10 cellular contexts compared by ENCODE assay signal in the genomic region with DNA sequence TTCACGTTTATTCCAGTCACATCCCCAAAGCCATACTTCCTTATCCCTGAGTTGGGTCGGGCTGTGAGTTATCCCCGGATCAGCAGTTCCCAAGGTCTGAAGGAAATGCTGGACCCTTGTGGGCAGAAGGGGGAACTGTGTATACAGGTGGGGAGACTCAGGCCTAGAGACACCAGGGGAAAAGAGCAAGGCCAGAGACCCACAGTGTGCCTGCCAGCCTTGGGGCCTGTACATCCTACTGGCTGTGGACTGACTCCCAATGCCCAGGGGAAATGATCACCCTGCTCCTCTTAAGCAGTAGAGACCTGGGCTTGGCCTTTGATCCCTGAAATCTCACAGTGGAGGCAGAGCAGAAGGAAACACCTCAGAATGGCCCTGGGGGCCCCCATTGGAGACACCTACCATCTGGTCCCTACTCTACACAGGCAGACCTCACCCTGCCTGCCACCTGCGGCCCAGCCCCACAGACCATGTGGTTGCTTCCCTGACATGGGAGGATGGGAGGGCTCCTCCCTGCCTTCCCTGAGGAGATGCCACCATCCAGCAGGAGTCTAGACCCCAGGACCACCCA. TPM values are rescaled to one million over a fixed set of nuclear protein-coding genes. Genes with fewer than 3 reads are reported as not detected.
DNase-seq lines count a peak whose midpoint lies in the region; ATAC-seq and TF ChIP-seq lines count a peak whose summit lies in the region.
"Had no signal": no experiment of that assay in that cellular context is flagged by ENCODE, and none has a peak within 500 bp of the region (broad histone marks: within the 10 kb centered on the region; RNA-seq: fewer than 3 reads in every experiment).

No MANE protein-coding gene starts in this region.

- H3K36me3 ChIP-seq in CD4-positive, CD25-positive, alpha-beta regulatory T cell (ENCODE audit: control insufficient read depth, insufficient read depth, low read length) = no peaks in the 10 kb centered on the region
- H3K36me3 ChIP-seq in Panc1 (ENCODE audit: control insufficient read depth, insufficient read depth, low read length) = peaks cover 2% of the 10 kb centered on the region; the same call in 1 of the 2 replicates
- peaks cover 0 to 6% of the 10 kb centered on the region in 2 donors for H3K36me3 ChIP-seq in esophagus (ENCODE audit: control insufficient read depth in 2 of 2, insufficient read depth in 2 of 2, low read length in 1 of 2)
- no peaks in the 10 kb centered on the region for H3K36me3 ChIP-seq in parathyroid adenoma (ENCODE audit: control insufficient read depth, insufficient read depth, low read length)
- no peaks in the 10 kb centered on the region for H3K36me3 ChIP-seq in A673 (ENCODE audit: insufficient read depth, low read length, poor library complexity, severe bottlenecking)

- ATAC-seq in CD4-positive, CD25-positive, alpha-beta regulatory T cell (ENCODE audit: low read depth in 2 of 2) = no peak
- peak; percentile 7; the same call in 1 of the 2 replicates for ATAC-seq in Panc1

- 47 to 55% methylated on average over 4 of the region's 4 CpGs for WGBS in esophagus, 2 donors

- H3K27me3 Mint-ChIP-seq in CD4-positive, CD25-positive, alpha-beta regulatory T cell = peaks cover 4% of the 10 kb centered on the region

- intact Hi-C loops in Panc1 (cut with micrococcal nuclease; ENCODE audit: unreplicated experiment) (no loop called here), A673 (cut with micrococcal nuclease; ENCODE audit: unreplicated experiment) (loop anchor here (5.0 kb wide), 2 partner anchors 166 to 186 kb away; partner anchors contain the start of gene PIK3IP1)

- H3K27ac Mint-ChIP-seq in CD4-positive, CD25-positive, alpha-beta regulatory T cell = peak overlapping the region; percentile 1 to 96 (median 96)

- BruUV-seq in Panc1 (replicated peaks; lab: Mats Ljungman, UMichigan) (no TSS peak), A673 (replicated peaks; lab: Mats Ljungman, UMichigan) (no TSS peak)

- peak overlapping the region; percentile 90 for H3K4me2 ChIP-seq in parathyroid adenoma (ENCODE audit: low read length)

- in situ Hi-C loops in Panc1 (cut with HindIII; ENCODE audit: low pct_unique_long_range_greater_than_20kb, low sequenced_read_pairs) = no loop called here

- no peak overlapping the region for H2AFZ ChIP-seq in parathyroid adenoma

- TF ChIP-seq CTCF in Panc1 (IDR thresholded peaks at IDR 0.05) = no peak
- no peak for TF ChIP-seq CTCF in parathyroid adenoma (IDR thresholded peaks at IDR 0.05)
- TF ChIP-seq CTCF in A673 (conservative IDR thresholded peaks at IDR 0.05; ENCODE audit: low read depth, low read length) = no peak

- no peak for DNase-seq in CD4-positive, CD25-positive, alpha-beta regulatory T cell
- DNase-seq in Panc1 (ENCODE audit: low read depth, low spot score) = no peak
- no peak for DNase-seq in GF-D8 (lab: John Stamatoyannopoulos, UW)
- no peak for DNase-seq in A673 (ENCODE audit: low spot score)
- DNase-seq in KG1 (lab: John Stamatoyannopoulos, UW) = no peak
- DNase-seq in NCI-H2107 (lab: John Stamatoyannopoulos, UW) = no peak
- DNase-seq: RPMI8226 had no signal

- no peaks in the 10 kb centered on the region for H3K9me3 ChIP-seq in CD4-positive, CD25-positive, alpha-beta regulatory T cell (ENCODE audit: control insufficient read depth in 2 of 2, low read length in 2 of 2)
- H3K9me3 ChIP-seq in Panc1 (ENCODE audit: control insufficient read depth, insufficient read depth, low read depth, low read length) (no peaks in the 10 kb centered on the region), esophagus (ENCODE audit: control insufficient read depth in 2 of 2, insufficient read depth in 1 of 2, low read depth in 1 of 2, low read length in 1 of 2) (no peaks in the 10 kb centered on the region), parathyroid adenoma (ENCODE audit: control insufficient read depth, low read length) (no peaks in the 10 kb centered on the region), A673 (ENCODE audit: low read depth, low read length, poor library complexity, severe bottlenecking) (no peaks in the 10 kb centered on the region)

- peaks cover 0 to 34% (median 16%) of the 10 kb centered on the region in 4 donors for H3K4me1 Mint-ChIP-seq in CD4-positive, CD25-positive, alpha-beta regulatory T cell

- CTCF ChIA-PET in Panc1 (lab: Charles Lee) = no interaction called here
- CTCF ChIA-PET in A673 (lab: Charles Lee) = no interaction called here

- H3K4me1 ChIP-seq in CD4-positive, CD25-positive, alpha-beta regulatory T cell (ENCODE audit: control insufficient read depth, insufficient read depth, low read length, poor library complexity, severe bottlenecking) = peaks cover 18% of the 10 kb centered on the region
- H3K4me1 ChIP-seq in Panc1 (ENCODE audit: control insufficient read depth, insufficient read depth, low read length) = no peaks in the 10 kb centered on the region; the same call in 1 of the 2 replicates
- H3K4me1 ChIP-seq in esophagus (ENCODE audit: control insufficient read depth in 2 of 2, insufficient read depth in 2 of 2, low read length in 1 of 2) = peaks cover 0 to 8% of the 10 kb centered on the region in 2 donors
- peaks cover 6% of the 10 kb centered on the region for H3K4me1 ChIP-seq in parathyroid adenoma
- peaks cover 4% of the 10 kb centered on the region for H3K4me1 ChIP-seq in A673 (ENCODE audit: insufficient read depth, low read length, poor library complexity, severe bottlenecking)

- POLR2A ChIA-PET in Panc1 (lab: Charles Lee) (no interaction called here), A673 (lab: Charles Lee; ENCODE audit: low non-redundant PET) (no interaction called here)

- H3K4me3 ChIP-seq in CD4-positive, CD25-positive, alpha-beta regulatory T cell (ENCODE audit: low read depth, low read length) = no peak overlapping the region
- H3K4me3 ChIP-seq in Panc1 (ENCODE audit: low read depth in 2 of 2, low read length in 2 of 2) = peak overlapping the region; percentile 70 to 81
- H3K4me3 ChIP-seq in esophagus (ENCODE audit: low read depth in 1 of 2, low read length in 2 of 2) = peak overlapping the region; percentile 28 to 61
- peak overlapping the region; percentile 99 for H3K4me3 ChIP-seq in parathyroid adenoma (ENCODE audit: low read depth, low read length)
- no peak overlapping the region for H3K4me3 ChIP-seq in A673 (ENCODE audit: low read depth, low read length, poor library complexity, severe bottlenecking)

- H3K36me3 Mint-ChIP-seq in CD4-positive, CD25-positive, alpha-beta regulatory T cell = no peaks in the 10 kb centered on the region

- H3K27ac ChIP-seq in CD4-positive, CD25-positive, alpha-beta regulatory T cell (ENCODE audit: insufficient read depth, low read length, poor library complexity, severe bottlenecking) = no peak overlapping the region
- H3K27ac ChIP-seq in Panc1 (ENCODE audit: low read length) (no peak overlapping the region), esophagus (ENCODE audit: low read depth in 2 of 2, low read length in 1 of 2) (peak overlapping the region; percentile 84 to 87), parathyroid adenoma (peak overlapping the region; percentile 95), A673 (ENCODE audit: low read depth, low read length, poor library complexity, severe bottlenecking) (no peak overlapping the region)

- no peaks in the 10 kb centered on the region for H3K27me3 ChIP-seq in CD4-positive, CD25-positive, alpha-beta regulatory T cell (ENCODE audit: control insufficient read depth, insufficient read depth, low read length)
- H3K27me3 ChIP-seq in Panc1 (ENCODE audit: control insufficient read depth, insufficient read depth, low read length) (no peaks in the 10 kb centered on the region), esophagus (ENCODE audit: control insufficient read depth in 1 of 2, insufficient read depth in 2 of 2, low read length in 2 of 2) (no peaks in the 10 kb centered on the region), parathyroid adenoma (ENCODE audit: control insufficient read depth, insufficient read depth, low read length) (no peaks in the 10 kb centered on the region), A673 (replicated peaks; ENCODE audit: insufficient read depth, low read depth, low read length, poor library complexity) (no peaks in the 10 kb centered on the region)

- H3K4me3 Mint-ChIP-seq in CD4-positive, CD25-positive, alpha-beta regulatory T cell = peak overlapping the region; percentile 77 to 95 (median 93)

- H3K9ac ChIP-seq in parathyroid adenoma = no peak overlapping the region

- H3K79me2 ChIP-seq in parathyroid adenoma = peaks cover 2% of the 10 kb centered on the region

- peaks cover 0 to 1% (median 0%) of the 10 kb centered on the region in 7 donors for H3K9me3 Mint-ChIP-seq in CD4-positive, CD25-positive, alpha-beta regulatory T cell

RNA-seq across cellular contexts. Expression of gene SELENOM, which starts 1.3 kb away (rescaled TPM):
- 30.6 TPM for total RNA-seq in CD4-positive, CD25-positive, alpha-beta regulatory T cell
- polyA plus RNA-seq in CD4-positive, CD25-positive, alpha-beta regulatory T cell = 100 to 1,000 TPM; 113 to 142 (median 133) TPM
- 84.4 TPM for total RNA-seq in Panc1 (2021; ENCODE audit: unreplicated experiment)
- polyA plus RNA-seq in Panc1 (2012; ENCODE audit: insufficient read length) = 108 TPM
- polyA plus RNA-seq in esophagus = 100 to 1,000 TPM in 1 of 2 donors, 10 to 100 TPM in 1; 41.1 to 127 TPM
- total RNA-seq in A673 (2021) = 3.2 and 5.0 TPM in 2 replicates

RNA-seq across cellular contexts. Expression of gene INPP5J, which starts 16.7 kb away (rescaled TPM):
- not detected for total RNA-seq in CD4-positive, CD25-positive, alpha-beta regulatory T cell
- polyA plus RNA-seq in CD4-positive, CD25-positive, alpha-beta regulatory T cell = under 1 TPM in 1 of 4 donors, not detected in 3; 0.47 TPM
- total RNA-seq in Panc1 (2021; ENCODE audit: unreplicated experiment) = 1.7 TPM
- polyA plus RNA-seq in Panc1 (2012; ENCODE audit: insufficient read length) = 2.1 TPM
- 1 to 10 TPM; 1.6 to 3.3 TPM for polyA plus RNA-seq in esophagus
- 4.6 and 4.8 TPM in 2 replicates for total RNA-seq in A673 (2021)

RNA-seq across cellular contexts. Expression of gene SMTN, which starts 25.0 kb away (rescaled TPM):
- total RNA-seq in CD4-positive, CD25-positive, alpha-beta regulatory T cell = 6.5 TPM
- polyA plus RNA-seq in CD4-positive, CD25-positive, alpha-beta regulatory T cell = under 1 TPM in 3 of 4 donors, not detected in 1; 0.33 to 0.78 (median 0.47) TPM
- total RNA-seq in Panc1 (2021; ENCODE audit: unreplicated experiment) (71.7 TPM), A673 (2021) (40.0 and 43.7 TPM in 2 replicates)
- polyA plus RNA-seq in Panc1 (2012; ENCODE audit: insufficient read length) = 51.5 TPM
- 100 to 1,000 TPM; 100 to 103 TPM for polyA plus RNA-seq in esophagus

RNA-seq across cellular contexts. Expression of gene PLA2G3, which starts 34.2 kb away (rescaled TPM):
- total RNA-seq in CD4-positive, CD25-positive, alpha-beta regulatory T cell = not detected
- polyA plus RNA-seq in CD4-positive, CD25-positive, alpha-beta regulatory T cell = not detected
- total RNA-seq in Panc1 (2021; ENCODE audit: unreplicated experiment) (not detected), A673 (2021) (20.4 and 21.5 TPM in 2 replicates)
- polyA plus RNA-seq in Panc1 (2012; ENCODE audit: insufficient read length) = not detected
- 10 to 100 TPM in 1 of 2 donors, 1 to 10 TPM in 1; 5.3 to 13.1 TPM for polyA plus RNA-seq in esophagus
- total RNA-seq: renal cortical epithelial cell had no signal

RNA-seq across cellular contexts. Expression of gene RNF185, which starts 53.9 kb away (rescaled TPM):
- 13.8 TPM for total RNA-seq in CD4-positive, CD25-positive, alpha-beta regulatory T cell
- polyA plus RNA-seq in CD4-positive, CD25-positive, alpha-beta regulatory T cell = 10 to 100 TPM; 23.6 to 34.7 (median 30.4) TPM
- 23.5 TPM for total RNA-seq in Panc1 (2021; ENCODE audit: unreplicated experiment)
- 25.4 TPM for polyA plus RNA-seq in Panc1 (2012; ENCODE audit: insufficient read length)
- polyA plus RNA-seq in esophagus = 10 to 100 TPM; 14.4 to 22.4 TPM
- 28.2 and 31.8 TPM in 2 replicates for total RNA-seq in A673 (2021)

Comparison
In these comparisons a context has a peak if more than half of its experiments do, and no peak if none do; other contexts are left out.
1. H3K27ac ChIP-seq: peak in esophagus (2 of 2) and parathyroid adenoma (single experiment); none in CD4-positive, CD25-positive, alpha-beta regulatory T cell (single experiment), Panc1 (single experiment) and A673 (single experiment).
2. H3K4me3 ChIP-seq: peak in Panc1 (2 of 2), esophagus (2 of 2) and parathyroid adenoma (single experiment); none in CD4-positive, CD25-positive, alpha-beta regulatory T cell (single experiment) and A673 (single experiment).